ENCODE assay signal across 8 cellular contexts in the genomic region with DNA sequence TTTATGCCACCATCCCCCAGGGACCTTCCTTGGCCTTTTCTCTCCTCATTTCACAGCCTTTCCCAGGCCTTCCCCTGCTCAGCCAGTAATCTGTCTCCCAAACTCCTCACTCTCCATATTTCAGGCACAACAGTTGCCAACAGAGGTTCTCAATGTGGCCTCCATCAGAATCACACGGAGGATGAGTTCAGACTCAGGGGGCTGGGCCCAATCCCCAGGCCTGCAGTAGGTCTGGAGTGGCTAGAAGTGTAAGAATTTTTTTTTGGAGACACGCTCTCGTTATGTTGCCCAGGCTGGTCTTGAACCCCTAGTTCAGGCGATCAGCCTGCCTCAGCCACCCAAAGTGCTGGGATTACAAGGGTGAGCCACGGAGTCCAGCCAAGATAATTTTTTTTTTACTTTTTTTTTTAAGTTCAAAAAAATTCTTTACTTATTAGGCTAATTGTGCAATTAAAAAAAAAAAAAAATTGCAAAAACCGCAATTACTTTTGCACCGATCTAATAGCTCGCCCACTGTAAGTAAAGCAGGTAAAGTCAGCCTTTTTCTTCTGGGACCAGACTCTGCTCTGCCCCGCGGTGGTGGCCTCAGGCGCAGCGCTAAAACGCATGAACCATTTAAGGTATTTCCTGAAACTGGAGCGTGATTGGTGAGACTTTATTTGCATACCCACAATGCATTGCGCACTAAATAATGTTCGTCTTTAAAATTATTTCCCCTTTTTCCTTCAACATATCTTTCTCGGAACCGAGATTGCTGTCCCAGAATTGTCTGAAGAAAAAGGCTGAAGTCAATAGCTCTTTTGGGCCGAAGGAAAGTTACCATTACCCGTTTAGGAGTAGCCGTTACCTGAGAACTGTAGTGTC. TPM values are rescaled to one million over a fixed set of nuclear protein-coding genes. Genes with fewer than 3 reads are reported as not detected.
DNase-seq lines count a peak whose midpoint lies in the region; ATAC-seq and TF ChIP-seq lines count a peak whose summit lies in the region.

No MANE protein-coding gene starts in this region.

- intact Hi-C loops in activated T-helper 2 cell treated with anti-CD3 and anti-CD28 coated beads, Interferon-gamma antibody, Interleukin-2, Interleukin-4, amounts not matched to agents 10 μg/mL and 5 μg/mL and 100 μg/mL, durations not matched to agents 14 hours and 24 hours and 36 hours (cut with micrococcal nuclease): loop anchor here (1.0 to 5.0 kb wide), 6 partner anchors 70 to 710 kb away; partner anchors contain the start of genes CLCN6, DHRS3, MFN2 and MTHFR

- peak overlapping the region; percentile 98 for H3K27ac Mint-ChIP-seq in activated T-helper 2 cell treated with anti-CD3 and anti-CD28 coated beads, Interferon-gamma antibody, Interleukin-2, Interleukin-4, amounts not matched to agents 10 μg/mL and 5 μg/mL and 100 μg/mL, durations not matched to agents 14 hours and 24 hours and 36 hours
- H3K27ac Mint-ChIP-seq in naive thymus-derived CD8-positive, alpha-beta T cell: peak overlapping the region; percentile 99 to 100 (median 100)
- peak overlapping the region; percentile 99 for H3K27ac Mint-ChIP-seq in stimulated activated memory B cell treated with anti-CD40 and anti-IgM and Interleukin-4, amounts not matched to agents 10 μg/mL and 1 μg/mL and 100 μg/mL, for 72 hours

- H3K9ac ChIP-seq in DND-41 (ENCODE audit: low read depth, low read length): peak overlapping the region; percentile 77

- no peaks in the 10 kb centered on the region for H3K9me3 Mint-ChIP-seq in activated T-helper 2 cell treated with anti-CD3 and anti-CD28 coated beads, Interferon-gamma antibody, Interleukin-2, Interleukin-4, amounts not matched to agents 10 μg/mL and 5 μg/mL and 100 μg/mL, durations not matched to agents 14 hours and 24 hours and 36 hours
- H3K9me3 Mint-ChIP-seq in naive thymus-derived CD8-positive, alpha-beta T cell: peaks cover 0 to 2% (median 0%) of the 10 kb centered on the region in 9 donors
- no peaks in the 10 kb centered on the region for H3K9me3 Mint-ChIP-seq in stimulated activated memory B cell treated with anti-CD40 and anti-IgM and Interleukin-4, amounts not matched to agents 10 μg/mL and 1 μg/mL and 100 μg/mL, for 72 hours

- H3K4me2 ChIP-seq in DND-41 (ENCODE audit: insufficient read depth, low read length): peak overlapping the region; percentile 30; the same call in 1 of the 2 replicates

- POLR2A ChIA-PET in naive thymus-derived CD8-positive, alpha-beta T cell (lab: Charles Lee): interaction anchor here (0.6 to 4.7 kb wide), 39 partner anchors 10 to 1903 kb away, joined by 3 to 93 read pairs (median 6); partner anchors contain the start of genes AGTRAP, CLCN6, FBXO2 and FBXO44

- peaks cover 23% of the 10 kb centered on the region for H3K4me1 Mint-ChIP-seq in activated T-helper 2 cell treated with anti-CD3 and anti-CD28 coated beads, Interferon-gamma antibody, Interleukin-2, Interleukin-4, amounts not matched to agents 10 μg/mL and 5 μg/mL and 100 μg/mL, durations not matched to agents 14 hours and 24 hours and 36 hours (ENCODE audit: low read depth)
- peaks cover 24 to 54% (median 34%) of the 10 kb centered on the region in 4 donors for H3K4me1 Mint-ChIP-seq in naive thymus-derived CD8-positive, alpha-beta T cell
- peaks cover 26% of the 10 kb centered on the region for H3K4me1 Mint-ChIP-seq in stimulated activated memory B cell treated with anti-CD40 and anti-IgM and Interleukin-4, amounts not matched to agents 10 μg/mL and 1 μg/mL and 100 μg/mL, for 72 hours

- H3K4me1 ChIP-seq in DND-41 (ENCODE audit: insufficient read depth, low read length): peaks cover 36% of the 10 kb centered on the region

- H3K4me3 Mint-ChIP-seq in activated T-helper 2 cell treated with anti-CD3 and anti-CD28 coated beads, Interferon-gamma antibody, Interleukin-2, Interleukin-4, amounts not matched to agents 10 μg/mL and 5 μg/mL and 100 μg/mL, durations not matched to agents 14 hours and 24 hours and 36 hours (ENCODE audit: low read depth): peak overlapping the region; percentile 87
- peak overlapping the region; percentile 88 to 97 (median 94) for H3K4me3 Mint-ChIP-seq in naive thymus-derived CD8-positive, alpha-beta T cell
- H3K4me3 Mint-ChIP-seq in stimulated activated memory B cell treated with anti-CD40 and anti-IgM and Interleukin-4, amounts not matched to agents 10 μg/mL and 1 μg/mL and 100 μg/mL, for 72 hours: peak overlapping the region; percentile 97

- peak overlapping the region; percentile 88 for H3K27ac ChIP-seq in DND-41 (ENCODE audit: low read length)

- DNase-seq in DND-41 (peak; percentile 94), H4 (ENCODE audit: low spot score) (peak; percentile 97), LNCaP clone FGC (ENCODE audit: low read depth) (peak; percentile 86), RPMI8226 (peak; percentile 97), fibroblast of mammary gland (ENCODE audit: low read depth) (peak; percentile 94)
- DNase-seq in activated T-helper 2 cell treated with anti-CD3 and anti-CD28 coated beads, Interferon-gamma antibody, Interleukin-2, Interleukin-4, amounts not matched to agents 10 μg/mL and 5 μg/mL and 100 μg/mL, durations not matched to agents 14 hours and 24 hours and 36 hours (ENCODE audit: low spot score): peak; percentile 92
- DNase-seq in naive thymus-derived CD8-positive, alpha-beta T cell: peak; percentile 79 to 97 (median 94)

- H3K79me2 ChIP-seq in DND-41 (ENCODE audit: insufficient read depth, low read length): no peaks in the 10 kb centered on the region

- no peaks in the 10 kb centered on the region for H3K36me3 ChIP-seq in DND-41 (ENCODE audit: insufficient read depth, low read length)

- 0 out of 2 replicates have a peak, but pooled peaks cover 4% of the 10 kb centered on the region for H4K20me1 ChIP-seq in DND-41 (ENCODE audit: insufficient read depth, low read length)

- no peaks in the 10 kb centered on the region for H3K27me3 ChIP-seq in DND-41 (ENCODE audit: insufficient read depth, low read length, poor library complexity)

- peaks cover 7% of the 10 kb centered on the region for H3K27me3 Mint-ChIP-seq in activated T-helper 2 cell treated with anti-CD3 and anti-CD28 coated beads, Interferon-gamma antibody, Interleukin-2, Interleukin-4, amounts not matched to agents 10 μg/mL and 5 μg/mL and 100 μg/mL, durations not matched to agents 14 hours and 24 hours and 36 hours (ENCODE audit: low read depth)
- peaks cover 0 to 10% (median 3%) of the 10 kb centered on the region in 5 donors for H3K27me3 Mint-ChIP-seq in naive thymus-derived CD8-positive, alpha-beta T cell
- no peaks in the 10 kb centered on the region for H3K27me3 Mint-ChIP-seq in stimulated activated memory B cell treated with anti-CD40 and anti-IgM and Interleukin-4, amounts not matched to agents 10 μg/mL and 1 μg/mL and 100 μg/mL, for 72 hours

- H3K4me3 ChIP-seq in DND-41 (ENCODE audit: low read depth in 1 of 2, low read length in 2 of 2): no peak overlapping the region
- H3K4me3 ChIP-seq in LNCaP clone FGC (ENCODE audit: low read depth, low read length): peak overlapping the region; percentile 17; the same call in 1 of the 2 replicates
- no peak overlapping the region for H3K4me3 ChIP-seq in fibroblast of mammary gland (ENCODE audit: control insufficient read depth, low read depth, low read length)

- no peaks in the 10 kb centered on the region for H3K36me3 Mint-ChIP-seq in activated T-helper 2 cell treated with anti-CD3 and anti-CD28 coated beads, Interferon-gamma antibody, Interleukin-2, Interleukin-4, amounts not matched to agents 10 μg/mL and 5 μg/mL and 100 μg/mL, durations not matched to agents 14 hours and 24 hours and 36 hours (ENCODE audit: low read depth)
- H3K36me3 Mint-ChIP-seq in naive thymus-derived CD8-positive, alpha-beta T cell: no peaks in the 10 kb centered on the region
- no peaks in the 10 kb centered on the region for H3K36me3 Mint-ChIP-seq in stimulated activated memory B cell treated with anti-CD40 and anti-IgM and Interleukin-4, amounts not matched to agents 10 μg/mL and 1 μg/mL and 100 μg/mL, for 72 hours

- H2AFZ ChIP-seq in DND-41 (ENCODE audit: low read depth, low read length): peak overlapping the region; percentile 9; the same call in 1 of the 2 replicates

- peak; percentile 60 for ATAC-seq in DND-41 (ENCODE audit: insufficient read depth, low read depth)
- ATAC-seq in naive thymus-derived CD8-positive, alpha-beta T cell: peak; percentile 60 to 65
- ATAC-seq in stimulated activated memory B cell treated with anti-CD40 and anti-IgM and Interleukin-4, amounts not matched to agents 10 μg/mL and 1 μg/mL and 100 μg/mL, for 72 hours: peak; percentile 77

- no peaks in the 10 kb centered on the region for H3K9me3 ChIP-seq in DND-41 (ENCODE audit: insufficient read depth, low read length, severe bottlenecking)

- TF ChIP-seq CTCF in DND-41 (IDR thresholded peaks at IDR 0.05; ENCODE audit: borderline replicate concordance, extremely low read depth, low read length, poor library complexity, severe bottlenecking): peak; percentile 93
- TF ChIP-seq CTCF in LNCaP clone FGC (IDR thresholded peaks at IDR 0.05; ENCODE audit: control insufficient read depth, extremely low read depth, insufficient read depth): peak; percentile 96
- peak; percentile 85 for TF ChIP-seq CTCF in fibroblast of mammary gland (conservative IDR thresholded peaks at IDR 0.05; ENCODE audit: control insufficient read depth, insufficient read depth, low read depth, low read length)

RNA-seq across cellular contexts. Expression of gene KIAA2013, which starts 18.7 kb away (rescaled TPM):
- total RNA-seq in H4 (2014; rRNA removed; shearing (Covaris generic)): 29.9 and 38.9 TPM in 2 replicates
- 36.2 and 37.4 TPM in 2 replicates for total RNA-seq in activated T-helper 2 cell treated with anti-CD3 and anti-CD28 coated beads, Interferon-gamma antibody, Interleukin-2, Interleukin-4, amounts not matched to agents 10 μg/mL and 5 μg/mL and 100 μg/mL, durations not matched to agents 14 hours and 24 hours and 36 hours
- 10 to 100 TPM; 26.8 to 27.9 TPM for total RNA-seq in naive thymus-derived CD8-positive, alpha-beta T cell
- polyA plus RNA-seq in naive thymus-derived CD8-positive, alpha-beta T cell: 10 to 100 TPM; 19.6 to 51.6 (median 38.0) TPM

RNA-seq across cellular contexts. Expression of gene PLOD1, which starts 27.0 kb away (rescaled TPM):
- total RNA-seq in H4 (2014; rRNA removed; shearing (Covaris generic)): 105 and 112 TPM in 2 replicates
- total RNA-seq in activated T-helper 2 cell treated with anti-CD3 and anti-CD28 coated beads, Interferon-gamma antibody, Interleukin-2, Interleukin-4, amounts not matched to agents 10 μg/mL and 5 μg/mL and 100 μg/mL, durations not matched to agents 14 hours and 24 hours and 36 hours: 39.4 and 44.0 TPM in 2 replicates
- 1 to 10 TPM; 4.5 to 5.0 TPM for total RNA-seq in naive thymus-derived CD8-positive, alpha-beta T cell
- polyA plus RNA-seq in naive thymus-derived CD8-positive, alpha-beta T cell: 1 to 10 TPM; 5.0 to 7.9 (median 5.7) TPM

RNA-seq across cellular contexts. Expression of gene NPPB, which starts 48.8 kb away (rescaled TPM):
- not detected in 2 replicates for total RNA-seq in H4 (2014; rRNA removed; shearing (Covaris generic))
- not detected in 2 replicates for total RNA-seq in activated T-helper 2 cell treated with anti-CD3 and anti-CD28 coated beads, Interferon-gamma antibody, Interleukin-2, Interleukin-4, amounts not matched to agents 10 μg/mL and 5 μg/mL and 100 μg/mL, durations not matched to agents 14 hours and 24 hours and 36 hours
- total RNA-seq in naive thymus-derived CD8-positive, alpha-beta T cell: not detected
- not detected for polyA plus RNA-seq in naive thymus-derived CD8-positive, alpha-beta T cell

RNA-seq across cellular contexts. Expression of gene NPPA, which starts 59.9 kb away (rescaled TPM):
- total RNA-seq in H4 (2014; rRNA removed; shearing (Covaris generic)): not detected in 2 replicates
- not detected in 2 replicates for total RNA-seq in activated T-helper 2 cell treated with anti-CD3 and anti-CD28 coated beads, Interferon-gamma antibody, Interleukin-2, Interleukin-4, amounts not matched to agents 10 μg/mL and 5 μg/mL and 100 μg/mL, durations not matched to agents 14 hours and 24 hours and 36 hours
- total RNA-seq in naive thymus-derived CD8-positive, alpha-beta T cell: not detected
- not detected for polyA plus RNA-seq in naive thymus-derived CD8-positive, alpha-beta T cell
